In genomic region chr9:1328341-1328740, GRCh38 we compare ENCODE assay signal across 31 cellular contexts.
"Had no signal": no experiment of that assay in that cellular context is flagged by ENCODE, and none has a peak within 500 bp of the region (broad histone marks: within the 10 kb centered on the region; RNA-seq: fewer than 3 reads in every experiment).

No MANE protein-coding gene starts in this region.

- H3K4me3 Mint-ChIP-seq: activated CD4-positive, alpha-beta memory T cell treated with anti-CD3 and anti-CD28 coated beads for 36 hours; activated CD4-positive, alpha-beta T cell treated with anti-CD3 and anti-CD28 coated beads, Interleukin-2, amount 10 ng/mL, durations not matched to agents 7 days and 5 days; activated naive CD8-positive, alpha-beta T cell treated with anti-CD3 and anti-CD28 coated beads, Interleukin-2, amount 50 U/mL, for 24 hours; activated T-cell treated with anti-CD3 and anti-CD28 coated beads, Interleukin-2, amount 50 U/mL, for 4 hours; T-cell had no signal

- H3K9me3 Mint-ChIP-seq: activated CD4-positive, alpha-beta memory T cell treated with anti-CD3 and anti-CD28 coated beads for 36 hours; activated CD4-positive, alpha-beta T cell treated with anti-CD3 and anti-CD28 coated beads, Interleukin-2, amount 10 ng/mL, durations not matched to agents 7 days and 5 days; activated naive CD4-positive, alpha-beta T cell treated with anti-CD3 and anti-CD28 coated beads, Interleukin-2, amount 50 U/mL, for 72 hours; activated naive CD8-positive, alpha-beta T cell treated with anti-CD3 and anti-CD28 coated beads, Interleukin-2, amount 50 U/mL, for 24 hours; activated T-cell treated with anti-CD3 and anti-CD28 coated beads, Interleukin-2, amount 50 U/mL, for 4 hours; T-cell had no signal

- H3K27ac ChIP-seq: ascending aorta, body of pancreas, VCaP had no signal

- H3K27me3 Mint-ChIP-seq: activated CD4-positive, alpha-beta memory T cell treated with anti-CD3 and anti-CD28 coated beads for 36 hours; activated naive CD8-positive, alpha-beta T cell treated with anti-CD3 and anti-CD28 coated beads, Interleukin-2, amount 50 U/mL, for 24 hours had no signal

- H3K27me3 ChIP-seq: ascending aorta, body of pancreas had no signal

- H3K4me1 Mint-ChIP-seq: activated CD4-positive, alpha-beta T cell treated with anti-CD3 and anti-CD28 coated beads, Interleukin-2, amount 10 ng/mL, durations not matched to agents 7 days and 5 days; activated naive CD8-positive, alpha-beta T cell treated with anti-CD3 and anti-CD28 coated beads, Interleukin-2, amount 50 U/mL, for 24 hours; T-cell had no signal

- H3K4me1 ChIP-seq: ascending aorta, body of pancreas had no signal

- FAIRE-seq: bronchial epithelial cell had no signal

- H3K4me3 ChIP-seq: ascending aorta, body of pancreas had no signal

- H3K36me3 ChIP-seq: ascending aorta had no signal

- H3K9me3 ChIP-seq: ascending aorta, body of pancreas had no signal

- H3K36me3 Mint-ChIP-seq: activated CD4-positive, alpha-beta memory T cell treated with anti-CD3 and anti-CD28 coated beads for 36 hours; activated naive CD4-positive, alpha-beta T cell treated with anti-CD3 and anti-CD28 coated beads, Interleukin-2, amount 50 U/mL, for 72 hours; T-cell had no signal

- DNase-seq: activated CD4-positive, alpha-beta memory T cell treated with anti-CD3 and anti-CD28 coated beads for 36 hours; activated CD4-positive, alpha-beta T cell treated with anti-CD3 and anti-CD28 coated beads, Interleukin-2, amount 10 ng/mL, durations not matched to agents 7 days and 5 days; activated CD4-positive, CD25-positive, alpha-beta regulatory T cell; activated CD8-positive, alpha-beta memory T cell treated with anti-CD3 and anti-CD28 coated beads for 24 hours; activated effector memory CD4-positive, alpha-beta T cell treated with anti-CD3 and anti-CD28 coated beads, Interleukin-2, amount 50 U/mL, for 16 hours; activated naive CD4-positive, alpha-beta T cell treated with Interleukin-2 at 50 U/mL for 16 hours; activated naive CD8-positive, alpha-beta T cell treated with anti-CD3 and anti-CD28 coated beads, Interleukin-2, amount 50 U/mL, for 24 hours; activated T-cell treated with anti-CD3 and anti-CD28 coated beads, Interleukin-2, amount 50 U/mL, for 4 hours; amniotic stem cell; body of pancreas; central memory CD4-positive, alpha-beta T cell; KBM-7; MV-4-11; NCI-H1092 treated with DMSO at 0.1 percent for 48 hours; NCI-H1417 treated with DMSO at 0.1 percent for 48 hours; NCI-H1694; NCI-H2029; NCI-H2107; NCI-H345; NCI-H510A; NCI-H526 treated with DMSO at 0.1 percent for 48 hours; NCI-H82; NK-92 treated with Interleukin-12 subunit alpha and Interleukin-12 subunit beta, amount 100 ng/mL, for 24 hours; SIG-M5; T-cell; T-helper 2 cell; T1000 had no signal

- H3K27ac Mint-ChIP-seq: activated CD4-positive, alpha-beta memory T cell treated with anti-CD3 and anti-CD28 coated beads for 36 hours; activated CD4-positive, alpha-beta T cell treated with anti-CD3 and anti-CD28 coated beads, Interleukin-2, amount 10 ng/mL, durations not matched to agents 7 days and 5 days; activated naive CD4-positive, alpha-beta T cell treated with anti-CD3 and anti-CD28 coated beads, Interleukin-2, amount 50 U/mL, for 72 hours; activated naive CD8-positive, alpha-beta T cell treated with anti-CD3 and anti-CD28 coated beads, Interleukin-2, amount 50 U/mL, for 24 hours; T-cell had no signal

- ATAC-seq: activated naive CD4-positive, alpha-beta T cell treated with anti-CD3 and anti-CD28 coated beads, Interleukin-2, amount 50 U/mL, for 72 hours; activated naive CD8-positive, alpha-beta T cell treated with anti-CD3 and anti-CD28 coated beads, Interleukin-2, amount 50 U/mL, for 24 hours; activated T-cell treated with anti-CD3 and anti-CD28 coated beads, Interleukin-2, amount 50 U/mL, for 4 hours; body of pancreas; T-cell had no signal
